ENCODE assay signal across 1 cellular context in the genomic region with DNA sequence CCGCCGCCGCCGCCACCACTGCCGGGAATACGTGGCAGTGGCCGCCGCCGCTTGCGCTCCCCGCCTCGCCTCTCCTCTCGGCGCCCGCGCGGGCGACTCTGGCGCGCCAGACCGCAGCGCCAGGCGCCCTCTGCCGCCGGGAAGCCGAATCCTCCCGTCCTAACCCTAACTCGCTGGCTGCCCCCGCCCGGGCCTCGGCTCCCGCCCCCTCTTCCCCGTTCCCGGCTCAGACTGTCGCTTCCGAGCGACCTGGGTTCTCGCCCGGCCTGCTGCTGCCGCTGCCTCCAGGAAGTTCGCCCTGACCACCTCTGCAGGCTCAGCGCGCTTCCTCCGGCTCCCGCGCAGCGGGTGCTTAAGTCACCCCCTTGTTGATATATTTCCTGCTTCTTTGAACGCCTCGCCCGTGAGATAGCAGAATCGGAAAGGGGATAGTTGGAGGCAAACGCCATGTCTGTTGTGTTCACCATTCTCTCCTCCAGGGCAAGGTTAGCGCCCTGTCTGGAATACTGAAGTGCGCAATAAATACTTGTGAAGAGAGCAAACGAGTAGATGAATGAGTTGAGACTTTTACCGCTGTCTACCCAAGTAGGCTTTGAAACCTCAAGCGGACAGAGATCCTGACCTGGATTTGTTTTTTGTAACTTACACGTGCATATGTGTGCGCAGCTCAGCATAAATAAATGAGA.
A peak's percentile ranks its signal among the peaks of the same experiment; 100 is the strongest.
TF ChIP-seq lines count a peak whose summit lies in the region.

A gene with protein sequence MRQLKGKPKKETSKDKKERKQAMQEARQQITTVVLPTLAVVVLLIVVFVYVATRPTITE (minus strand): TSS at position 100 of the 686 bp plus-strand sequence. CDS start 64,202 bp downstream, outside the sequence.

TF ChIP-seq in HCT116, 20 proteins besides CTCF, POLR2A, EP300 and RAD21 (continued from another document):
- TF ChIP-seq, protein P1, sequence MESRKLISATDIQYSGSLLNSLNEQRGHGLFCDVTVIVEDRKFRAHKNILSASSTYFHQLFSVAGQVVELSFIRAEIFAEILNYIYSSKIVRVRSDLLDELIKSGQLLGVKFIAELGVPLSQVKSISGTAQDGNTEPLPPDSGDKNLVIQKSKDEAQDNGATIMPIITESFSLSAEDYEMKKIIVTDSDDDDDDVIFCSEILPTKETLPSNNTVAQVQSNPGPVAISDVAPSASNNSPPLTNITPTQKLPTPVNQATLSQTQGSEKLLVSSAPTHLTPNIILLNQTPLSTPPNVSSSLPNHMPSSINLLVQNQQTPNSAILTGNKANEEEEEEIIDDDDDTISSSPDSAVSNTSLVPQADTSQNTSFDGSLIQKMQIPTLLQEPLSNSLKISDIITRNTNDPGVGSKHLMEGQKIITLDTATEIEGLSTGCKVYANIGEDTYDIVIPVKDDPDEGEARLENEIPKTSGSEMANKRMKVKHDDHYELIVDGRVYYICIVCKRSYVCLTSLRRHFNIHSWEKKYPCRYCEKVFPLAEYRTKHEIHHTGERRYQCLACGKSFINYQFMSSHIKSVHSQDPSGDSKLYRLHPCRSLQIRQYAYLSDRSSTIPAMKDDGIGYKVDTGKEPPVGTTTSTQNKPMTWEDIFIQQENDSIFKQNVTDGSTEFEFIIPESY (IDR thresholded peaks at IDR 0.05; ENCODE audit: extremely low read depth, insufficient replicate concordance, low read length) = no peak
- TF ChIP-seq FOSL1 (IDR thresholded peaks at IDR 0.05; ENCODE audit: low read depth) (no peak), EGR1 (IDR thresholded peaks at IDR 0.05; ENCODE audit: low read depth) (peak; percentile 85), CBX3 (IDR thresholded peaks at IDR 0.05; ENCODE audit: low read depth) (no peak; the same call in 1 of the 2 replicates), YY1 (IDR thresholded peaks at IDR 0.05; ENCODE audit: extremely low read depth, insufficient replicate concordance, low read depth, low read length) (peak; percentile 6), EZH2phosphoT487 (IDR thresholded peaks at IDR 0.05; ENCODE audit: borderline replicate concordance) (no peak)
- TF ChIP-seq, protein P2, sequence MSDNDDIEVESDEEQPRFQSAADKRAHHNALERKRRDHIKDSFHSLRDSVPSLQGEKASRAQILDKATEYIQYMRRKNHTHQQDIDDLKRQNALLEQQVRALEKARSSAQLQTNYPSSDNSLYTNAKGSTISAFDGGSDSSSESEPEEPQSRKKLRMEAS (IDR thresholded peaks at IDR 0.05) = peak; percentile 55; the same call in 1 of the 2 replicates
